8 cellular contexts compared by ENCODE assay signal in the genomic region with DNA sequence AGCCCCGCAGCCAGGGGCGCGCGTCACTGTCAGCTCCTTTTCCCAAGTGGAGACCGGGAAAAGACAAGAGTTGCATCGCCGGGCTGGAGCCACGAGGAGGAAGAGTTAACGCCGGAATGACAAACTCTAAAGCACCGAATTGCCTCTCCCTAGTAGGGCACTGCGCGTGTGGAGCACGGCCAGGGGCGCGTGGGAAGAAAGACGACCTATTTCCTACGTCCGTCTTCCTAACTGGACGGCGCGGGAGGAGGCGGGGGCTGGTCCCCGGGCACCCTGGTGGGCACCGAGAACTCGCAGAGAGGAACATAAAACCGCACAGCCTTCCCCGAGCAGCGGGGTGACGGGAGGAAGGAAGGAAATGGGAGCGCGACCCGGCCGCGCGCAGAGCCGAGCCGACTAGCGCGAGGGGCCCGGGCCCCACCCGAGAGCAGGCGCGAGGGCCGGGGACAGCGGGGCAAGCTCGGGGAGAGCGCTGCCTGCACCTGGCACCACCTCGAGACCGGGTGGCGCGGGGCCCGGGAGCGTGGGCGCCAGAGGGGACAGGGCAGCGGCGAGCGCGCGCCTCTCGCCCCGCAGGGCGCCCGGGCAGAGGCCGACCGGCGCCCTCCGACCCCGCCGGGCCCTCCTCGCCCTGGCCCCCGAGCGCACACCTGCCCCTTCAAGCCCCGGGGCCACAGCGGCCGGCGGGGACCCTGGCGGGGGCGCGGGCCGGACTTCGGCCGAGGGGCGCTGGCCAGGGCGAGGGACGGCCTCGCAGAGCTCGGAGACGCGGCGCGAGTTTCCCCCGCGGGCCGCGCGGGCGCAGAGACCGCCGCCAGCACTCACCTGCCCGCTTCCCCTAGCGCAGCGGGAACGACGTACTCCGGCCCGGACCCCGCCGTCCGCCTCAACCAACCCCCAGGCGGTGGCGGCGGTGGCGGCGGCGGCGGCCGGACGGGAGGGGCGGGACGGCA. TPM values are rescaled to one million over a fixed set of nuclear protein-coding genes. Genes with fewer than 3 reads are reported as not detected.
DNase-seq lines count a peak whose midpoint lies in the region; ATAC-seq and TF ChIP-seq lines count a peak whose summit lies in the region.

No MANE protein-coding gene starts in this region.

- H3K4me1 Mint-ChIP-seq in CD14-positive monocyte = peaks cover 50% of the 10 kb centered on the region

- H3K36me3 Mint-ChIP-seq in CD14-positive monocyte = peaks cover 0 to under 1% of the 10 kb centered on the region in 2 donors

- peaks cover 35% of the 10 kb centered on the region for H3K4me1 ChIP-seq in hepatocyte (ENCODE audit: insufficient read depth)

- H3K9me3 Mint-ChIP-seq in CD14-positive monocyte = no peaks in the 10 kb centered on the region

- peak overlapping the region; percentile 88 for H3K27ac ChIP-seq in hepatocyte

- peaks cover 0 to 2% (median 0%) of the 10 kb centered on the region in 3 donors for H3K27me3 Mint-ChIP-seq in CD14-positive monocyte (ENCODE audit: low read depth in 3 of 3)

- peaks cover 84% of the 10 kb centered on the region for H3K79me2 ChIP-seq in hepatocyte

- H3K4me2 ChIP-seq in hepatocyte = peak overlapping the region; percentile 92

- no peaks in the 10 kb centered on the region for H3K36me3 ChIP-seq in hepatocyte (replicated peaks; ENCODE audit: insufficient read depth, low read depth)

- no peaks in the 10 kb centered on the region for H3K9me3 ChIP-seq in hepatocyte (ENCODE audit: low read depth)

- peak; percentile 3 for ATAC-seq in GM19328 (IDR thresholded peaks at IDR 0.05; ENCODE audit: unreplicated experiment)
- peak; percentile 4 for ATAC-seq in HG03571 (IDR thresholded peaks at IDR 0.05; ENCODE audit: unreplicated experiment)

- H3K4me3 ChIP-seq in astrocyte of the cerebellum (ENCODE audit: low read depth, low read length) = peak overlapping the region; percentile 65
- peak overlapping the region; percentile 55 for H3K4me3 ChIP-seq in hepatocyte

- peak; percentile 56 for DNase-seq in CD14-positive monocyte (ENCODE audit: low spot score)
- DNase-seq in T follicular helper cell (ENCODE audit: low read depth) = peak; percentile 18
- DNase-seq in astrocyte of the cerebellum (ENCODE audit: low read depth) = peak; percentile 18
- DNase-seq in hepatocyte (ENCODE audit: low spot score) = peak; percentile 75
- DNase-seq in retina = peak; percentile 76
- no peak for DNase-seq in NCI-H1092 treated with DMSO at 0.1 percent for 48 hours (lab: John Stamatoyannopoulos, UW)

- 1% methylated on average over 47 of the region's 121 CpGs for WGBS in hepatocyte (ENCODE audit: low lambda C conversion rate, missing lambda C conversion rate)

- peaks cover 71% of the 10 kb centered on the region for H4K20me1 ChIP-seq in hepatocyte (ENCODE audit: insufficient read depth, poor library complexity, severe bottlenecking)

- TF ChIP-seq CTCF in CD14-positive monocyte (IDR thresholded peaks at IDR 0.05) (no peak), astrocyte of the cerebellum (IDR thresholded peaks at IDR 0.05; ENCODE audit: low read depth, low read length, missing control alignments) (no peak), hepatocyte (IDR thresholded peaks at IDR 0.05; ENCODE audit: poor library complexity) (peak; percentile 24)

- peak overlapping the region; percentile 85 to 94 (median 89) for H3K27ac Mint-ChIP-seq in CD14-positive monocyte

- peak overlapping the region; percentile 48 for H2AFZ ChIP-seq in hepatocyte

- H3K27me3 ChIP-seq in hepatocyte = no peaks in the 10 kb centered on the region

- intact Hi-C loops in CD14-positive monocyte (cut with micrococcal nuclease) = loop anchor here in 1 of 2 donors (5.0 kb wide), 1 partner anchor 202 kb away; the partner anchor contains the start of gene CYP46A1

- no peaks in the 10 kb centered on the region for H3K9me2 ChIP-seq in hepatocyte (replicated peaks; ENCODE audit: insufficient read depth)

- in situ Hi-C loops in astrocyte of the cerebellum (cut with HindIII; ENCODE audit: low sequenced_read_pairs) = no loop called here

- peak overlapping the region; percentile 91 to 93 for H3K4me3 Mint-ChIP-seq in CD14-positive monocyte

RNA-seq across cellular contexts. Expression of gene SETD3, which starts 0.5 kb away (rescaled TPM):
- polyA plus RNA-seq in CD14-positive monocyte (10 to 100 TPM; 38.7 to 39.5 TPM), hepatocyte (43.6 and 47.0 TPM in 2 replicates)
- 60.2 and 67.3 TPM in 2 replicates for total RNA-seq in hepatocyte

RNA-seq across cellular contexts. Expression of gene CCNK, which starts 1.0 kb away (rescaled TPM):
- polyA plus RNA-seq in CD14-positive monocyte (10 to 100 TPM in 1 of 2 donors, 1 to 10 TPM in 1; 7.7 to 14.7 TPM), hepatocyte (10.1 and 11.1 TPM in 2 replicates)
- total RNA-seq in hepatocyte = 15.6 and 22.0 TPM in 2 replicates
